In the genomic region with DNA sequence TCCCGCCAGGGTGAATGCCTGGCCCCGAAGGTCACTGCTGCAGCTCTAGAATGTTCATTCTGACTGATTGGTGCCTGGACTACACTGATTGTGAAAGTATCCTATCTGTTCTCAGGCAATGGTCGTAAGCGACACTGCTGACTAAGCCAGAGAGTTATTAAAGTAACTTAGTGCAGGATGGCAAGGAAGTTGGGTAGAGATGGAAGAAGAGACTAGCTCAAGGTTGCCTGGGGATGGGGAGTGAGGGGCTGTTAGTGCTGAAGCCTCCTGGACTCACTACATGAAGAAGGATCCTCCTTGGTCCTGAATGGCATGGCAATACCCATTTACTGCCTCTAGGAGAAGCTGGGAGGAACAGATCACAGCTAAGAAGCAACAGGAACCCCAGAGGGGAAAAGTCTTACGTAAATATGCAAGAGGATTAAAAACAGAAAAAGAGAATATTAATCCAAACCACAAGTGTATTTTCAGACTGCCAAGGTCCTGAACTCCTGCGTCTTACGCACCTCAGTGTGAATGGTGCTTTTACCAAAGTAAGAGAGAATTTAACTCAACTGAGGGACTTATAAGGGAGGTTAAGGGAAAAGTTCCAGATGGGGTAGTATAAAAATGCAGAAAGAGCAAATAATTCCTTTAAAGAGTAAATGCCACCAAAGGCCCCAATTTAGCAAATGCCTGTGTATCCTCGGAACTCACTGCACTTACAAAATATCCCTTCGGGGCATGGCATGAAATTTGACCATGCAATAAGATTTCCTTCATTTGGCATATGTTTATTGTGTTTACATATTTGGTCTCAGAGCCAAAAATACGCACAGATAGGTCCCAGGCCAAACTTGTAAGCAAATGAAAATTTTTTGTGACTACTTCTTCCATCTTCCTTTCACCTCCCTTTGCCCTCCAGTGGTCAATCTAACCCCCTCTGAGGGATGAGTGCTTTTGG, we compare ENCODE assay signal across 1 cellular context.
TF ChIP-seq lines count a peak whose summit lies in the region.

No MANE protein-coding gene starts in this region.

TF ChIP-seq in GM12878, 131 proteins besides CTCF, POLR2A, EP300 and RAD21 (continued from another document):
- TF ChIP-seq, protein P1, sequence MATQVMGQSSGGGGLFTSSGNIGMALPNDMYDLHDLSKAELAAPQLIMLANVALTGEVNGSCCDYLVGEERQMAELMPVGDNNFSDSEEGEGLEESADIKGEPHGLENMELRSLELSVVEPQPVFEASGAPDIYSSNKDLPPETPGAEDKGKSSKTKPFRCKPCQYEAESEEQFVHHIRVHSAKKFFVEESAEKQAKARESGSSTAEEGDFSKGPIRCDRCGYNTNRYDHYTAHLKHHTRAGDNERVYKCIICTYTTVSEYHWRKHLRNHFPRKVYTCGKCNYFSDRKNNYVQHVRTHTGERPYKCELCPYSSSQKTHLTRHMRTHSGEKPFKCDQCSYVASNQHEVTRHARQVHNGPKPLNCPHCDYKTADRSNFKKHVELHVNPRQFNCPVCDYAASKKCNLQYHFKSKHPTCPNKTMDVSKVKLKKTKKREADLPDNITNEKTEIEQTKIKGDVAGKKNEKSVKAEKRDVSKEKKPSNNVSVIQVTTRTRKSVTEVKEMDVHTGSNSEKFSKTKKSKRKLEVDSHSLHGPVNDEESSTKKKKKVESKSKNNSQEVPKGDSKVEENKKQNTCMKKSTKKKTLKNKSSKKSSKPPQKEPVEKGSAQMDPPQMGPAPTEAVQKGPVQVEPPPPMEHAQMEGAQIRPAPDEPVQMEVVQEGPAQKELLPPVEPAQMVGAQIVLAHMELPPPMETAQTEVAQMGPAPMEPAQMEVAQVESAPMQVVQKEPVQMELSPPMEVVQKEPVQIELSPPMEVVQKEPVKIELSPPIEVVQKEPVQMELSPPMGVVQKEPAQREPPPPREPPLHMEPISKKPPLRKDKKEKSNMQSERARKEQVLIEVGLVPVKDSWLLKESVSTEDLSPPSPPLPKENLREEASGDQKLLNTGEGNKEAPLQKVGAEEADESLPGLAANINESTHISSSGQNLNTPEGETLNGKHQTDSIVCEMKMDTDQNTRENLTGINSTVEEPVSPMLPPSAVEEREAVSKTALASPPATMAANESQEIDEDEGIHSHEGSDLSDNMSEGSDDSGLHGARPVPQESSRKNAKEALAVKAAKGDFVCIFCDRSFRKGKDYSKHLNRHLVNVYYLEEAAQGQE (IDR thresholded peaks at IDR 0.05; ENCODE audit: low read depth, low read length), result no peak
- peak; percentile 16; the same call in 1 of the 2 replicates for TF ChIP-seq RUNX3 (IDR thresholded peaks at IDR 0.05; ENCODE audit: low read length)
